Comparison of ENCODE assay signal across 24 cellular contexts in the genomic region with DNA sequence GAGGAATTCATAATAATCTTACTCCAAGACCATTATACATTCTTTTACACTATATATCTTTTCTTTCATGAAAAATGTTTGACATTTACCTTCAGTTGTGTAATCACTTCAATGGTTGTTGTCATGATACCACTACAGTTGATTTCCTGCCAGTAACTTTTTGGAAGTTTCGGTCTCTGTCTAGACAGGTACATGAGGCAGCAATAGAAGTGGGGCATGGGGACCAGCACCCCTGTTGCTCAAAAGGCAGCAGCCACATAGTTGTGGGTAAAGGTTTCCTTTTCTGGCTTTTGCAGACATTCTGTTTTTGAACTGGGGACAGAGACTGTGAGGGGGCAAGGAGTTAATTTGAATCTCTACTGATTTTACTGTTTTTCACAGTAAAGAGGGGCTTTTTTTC. TPM values are rescaled to one million over a fixed set of nuclear protein-coding genes. Genes with fewer than 3 reads are reported as not detected.
DNase-seq lines count a peak whose midpoint lies in the region; ATAC-seq and TF ChIP-seq lines count a peak whose summit lies in the region.
"Had no signal": no experiment of that assay in that cellular context is flagged by ENCODE, and none has a peak within 500 bp of the region (broad histone marks: within the 10 kb centered on the region; RNA-seq: fewer than 3 reads in every experiment).

No MANE protein-coding gene starts in this region.

- H3K4me3 ChIP-seq in foreskin fibroblast (ENCODE audit: low read depth in 1 of 2, low read length in 2 of 2), result no peak overlapping the region
- H3K4me3 ChIP-seq: GM23248, HAP-1, K562 had no signal

- CTCF ChIA-PET in activated CD4-positive, alpha-beta T cell treated with anti-CD3 and anti-CD28 coated beads, Interleukin-2, amount 10 ng/mL, durations not matched to agents 7 days and 5 days (lab: Charles Lee), result interaction anchor here (2.0 kb wide), 1 partner anchor 16 kb away, joined by 4 read pairs; no protein-coding TSS in a partner anchor

- intact Hi-C loops in activated CD4-positive, alpha-beta T cell treated with anti-CD3 and anti-CD28 coated beads, Interleukin-2, amount 10 ng/mL, durations not matched to agents 24 days and 14 days (cut with micrococcal nuclease), result no loop called here
- intact Hi-C loops in posterior vena cava (cut with DNase I), result no loop called here

- H3K9me3 Mint-ChIP-seq in activated CD4-positive, alpha-beta T cell treated with anti-CD3 and anti-CD28 coated beads, Interleukin-2, amount 10 ng/mL, durations not matched to agents 24 days and 14 days, result no peaks in the 10 kb centered on the region
- H3K9me3 Mint-ChIP-seq in activated CD4-positive, alpha-beta T cell treated with anti-CD3 and anti-CD28 coated beads, Interleukin-2, amount 10 ng/mL, durations not matched to agents 7 days and 5 days, result no peaks in the 10 kb centered on the region

- H3K27me3 ChIP-seq in foreskin keratinocyte, result no peaks in the 10 kb centered on the region

- no peaks in the 10 kb centered on the region for H3K36me3 Mint-ChIP-seq in activated CD4-positive, alpha-beta T cell treated with anti-CD3 and anti-CD28 coated beads, Interleukin-2, amount 10 ng/mL, durations not matched to agents 24 days and 14 days (ENCODE audit: low read depth)
- H3K36me3 Mint-ChIP-seq in activated CD4-positive, alpha-beta T cell treated with anti-CD3 and anti-CD28 coated beads, Interleukin-2, amount 10 ng/mL, durations not matched to agents 7 days and 5 days (ENCODE audit: low read depth), result no peaks in the 10 kb centered on the region

- no peak overlapping the region for H3K27ac Mint-ChIP-seq in activated CD4-positive, alpha-beta T cell treated with anti-CD3 and anti-CD28 coated beads, Interleukin-2, amount 10 ng/mL, durations not matched to agents 24 days and 14 days
- H3K27ac Mint-ChIP-seq in activated CD4-positive, alpha-beta T cell treated with anti-CD3 and anti-CD28 coated beads, Interleukin-2, amount 10 ng/mL, durations not matched to agents 7 days and 5 days, result no peak overlapping the region

- no peaks in the 10 kb centered on the region for H3K4me1 ChIP-seq in foreskin keratinocyte
- H3K4me1 ChIP-seq: HAP-1 had no signal

- no peaks in the 10 kb centered on the region for H3K4me1 Mint-ChIP-seq in activated CD4-positive, alpha-beta T cell treated with anti-CD3 and anti-CD28 coated beads, Interleukin-2, amount 10 ng/mL, durations not matched to agents 24 days and 14 days
- no peaks in the 10 kb centered on the region for H3K4me1 Mint-ChIP-seq in activated CD4-positive, alpha-beta T cell treated with anti-CD3 and anti-CD28 coated beads, Interleukin-2, amount 10 ng/mL, durations not matched to agents 7 days and 5 days

- POLR2A ChIA-PET in activated CD4-positive, alpha-beta T cell treated with anti-CD3 and anti-CD28 coated beads, Interleukin-2, amount 10 ng/mL, durations not matched to agents 7 days and 5 days (lab: Charles Lee), result no interaction called here

- peak; percentile 36 for DNase-seq in activated CD4-positive, alpha-beta T cell treated with anti-CD3 and anti-CD28 coated beads, Interleukin-2, amount 10 ng/mL, durations not matched to agents 24 days and 14 days
- no peak for DNase-seq in activated CD4-positive, alpha-beta T cell treated with anti-CD3 and anti-CD28 coated beads, Interleukin-2, amount 10 ng/mL, durations not matched to agents 7 days and 5 days
- DNase-seq in foreskin keratinocyte, result peak in 1 of 2 donors; percentile 53
- no peak for DNase-seq in posterior vena cava (ENCODE audit: low spot score)
- no peak for DNase-seq in activated naive CD4-positive, alpha-beta T cell treated with Interleukin-2 at 50 U/mL for 16 hours
- no peak for DNase-seq in foreskin fibroblast
- DNase-seq: AML-193, DMS79 treated with DMSO at 0.1 percent for 48 hours, GM23248, NCI-H1417 treated with DMSO at 0.1 percent for 48 hours, NCI-H187 treated with DMSO at 0.1 percent for 48 hours, NCI-H2227 treated with DMSO at 0.1 percent for 48 hours, NCI-H510A treated with DMSO at 0.1 percent for 48 hours, NCI-H774, PC-3, RPMI8226, SHP77 treated with DMSO at 0.1 percent for 48 hours, SK-N-SH had no signal

- no peak overlapping the region for H3K27ac ChIP-seq in foreskin keratinocyte
- H3K27ac ChIP-seq: 22Rv1, C4-2B, GM23248 had no signal

- peak; percentile 56 for ATAC-seq in GM19035 (IDR thresholded peaks at IDR 0.05; ENCODE audit: unreplicated experiment)
- peak; percentile 72 for ATAC-seq in HG03520 (IDR thresholded peaks at IDR 0.05; ENCODE audit: unreplicated experiment)
- peak; percentile 14 for ATAC-seq in foreskin keratinocyte
- ATAC-seq: K562, PC-3 had no signal

- no peak overlapping the region for H3K4me3 Mint-ChIP-seq in activated CD4-positive, alpha-beta T cell treated with anti-CD3 and anti-CD28 coated beads, Interleukin-2, amount 10 ng/mL, durations not matched to agents 24 days and 14 days
- no peak overlapping the region for H3K4me3 Mint-ChIP-seq in activated CD4-positive, alpha-beta T cell treated with anti-CD3 and anti-CD28 coated beads, Interleukin-2, amount 10 ng/mL, durations not matched to agents 7 days and 5 days

- TF ChIP-seq CTCF in foreskin keratinocyte (conservative IDR thresholded peaks at IDR 0.05) (no peak), foreskin fibroblast (IDR thresholded peaks at IDR 0.05; ENCODE audit: low read depth, low read length) (no peak)

- H3K27me3 Mint-ChIP-seq in activated CD4-positive, alpha-beta T cell treated with anti-CD3 and anti-CD28 coated beads, Interleukin-2, amount 10 ng/mL, durations not matched to agents 24 days and 14 days, result peaks cover 9% of the 10 kb centered on the region
- H3K27me3 Mint-ChIP-seq in activated CD4-positive, alpha-beta T cell treated with anti-CD3 and anti-CD28 coated beads, Interleukin-2, amount 10 ng/mL, durations not matched to agents 7 days and 5 days, result peaks cover 25% of the 10 kb centered on the region

RNA-seq across cellular contexts. Expression of a gene that starts 14.1 kb away (rescaled TPM):
- 0.05 and 0.07 TPM in 2 replicates for total RNA-seq in activated CD4-positive, alpha-beta T cell treated with anti-CD3 and anti-CD28 coated beads, Interleukin-2, amount 10 ng/mL, durations not matched to agents 24 days and 14 days
- total RNA-seq in activated CD4-positive, alpha-beta T cell treated with anti-CD3 and anti-CD28 coated beads, Interleukin-2, amount 10 ng/mL, durations not matched to agents 7 days and 5 days, result not detected
- total RNA-seq in foreskin keratinocyte (1.4 and 2.6 TPM in 2 replicates), posterior vena cava (1 to 10 TPM; 1.2 to 1.9 TPM)
- 0.46 and 0.76 TPM in 2 replicates for polyA plus RNA-seq in foreskin keratinocyte
- total RNA-seq: GM23248 had no signal
- polyA plus RNA-seq: GM23248, SK-N-SH had no signal

Comparison
In these comparisons a context has a peak if more than half of its experiments do, and no peak if none do; other contexts are left out.
1. ATAC-seq: peak in every context shown above with its lines; median percentile 72 in HG03520; 56 in GM19035; 14 in foreskin keratinocyte.